In genomic region chr5:155258139-155258538, GRCh38 we compare ENCODE assay signal across 20 cellular contexts.
"Had no signal": no experiment of that assay in that cellular context is flagged by ENCODE, and none has a peak within 500 bp of the region (broad histone marks: within the 10 kb centered on the region; RNA-seq: fewer than 3 reads in every experiment).

No MANE protein-coding gene starts in this region.

- H3K27me3 ChIP-seq: adrenal gland, body of pancreas had no signal

- H3K9me3 ChIP-seq: adrenal gland, body of pancreas had no signal

- H3K4me1 Mint-ChIP-seq: IgD-negative memory B cell had no signal

- DNase-seq: activated CD4-positive, alpha-beta T cell treated with anti-CD3 and anti-CD28 coated beads for 4 hours; activated CD8-positive, alpha-beta memory T cell treated with anti-CD3 and anti-CD28 coated beads, Interleukin-2, amount 50 U/mL, for 4 hours; activated CD8-positive, alpha-beta T cell treated with anti-CD3 and anti-CD28 coated beads for 36 hours; activated naive CD4-positive, alpha-beta T cell treated with anti-CD3 and anti-CD28 coated beads, Interleukin-2, amount 50 U/mL, for 16 hours; activated naive CD8-positive, alpha-beta T cell treated with anti-CD3 and anti-CD28 coated beads, Interleukin-2, amount 10 ng/mL, durations not matched to agents 7 days and 5 days; activated T-cell treated with anti-CD3 and anti-CD28 coated beads, Interleukin-2, amount 50 U/mL, for 72 hours; adrenal gland; body of pancreas; KG1; MM.1S; NCI-H1105; NCI-H1436; NCI-H1694 treated with DMSO at 0.1 percent for 48 hours; NCI-H2029 treated with DMSO at 0.1 percent for 48 hours; NCI-H345; SHP77 treated with DMSO at 0.1 percent for 48 hours had no signal

- ATAC-seq: activated CD4-positive, CD25-positive, alpha-beta regulatory T cell treated with anti-CD3 and anti-CD28 coated beads, Interleukin-2, amount 50 U/mL, for 24 hours; activated CD8-positive, alpha-beta T cell treated with anti-CD3 and anti-CD28 coated beads for 36 hours; activated T-cell treated with anti-CD3 and anti-CD28 coated beads, Interleukin-2, amount 50 U/mL, for 72 hours; body of pancreas had no signal

- H3K27ac Mint-ChIP-seq: activated CD8-positive, alpha-beta T cell treated with anti-CD3 and anti-CD28 coated beads for 36 hours; activated naive CD8-positive, alpha-beta T cell treated with anti-CD3 and anti-CD28 coated beads, Interleukin-2, amount 10 ng/mL, durations not matched to agents 7 days and 5 days; activated T-cell treated with anti-CD3 and anti-CD28 coated beads, Interleukin-2, amount 50 U/mL, for 72 hours; activated T-helper 2 cell treated with anti-CD3 and anti-CD28 coated beads, Interferon-gamma antibody, Interleukin-2, Interleukin-4, amounts not matched to agents 10 μg/mL and 5 μg/mL and 100 μg/mL, durations not matched to agents 14 hours and 24 hours and 36 hours; IgD-negative memory B cell; T-helper 1 cell treated with Interleukin-12 subunit alpha and Interleukin-12 subunit beta and Interleukin-4 antibody, amounts not matched to agents 30 μg/mL and 1 μg/mL, for 36 hours had no signal

- H3K27me3 Mint-ChIP-seq: activated CD8-positive, alpha-beta T cell treated with anti-CD3 and anti-CD28 coated beads for 36 hours; activated naive CD8-positive, alpha-beta T cell treated with anti-CD3 and anti-CD28 coated beads, Interleukin-2, amount 10 ng/mL, durations not matched to agents 7 days and 5 days; IgD-negative memory B cell had no signal

- H3K36me3 ChIP-seq: adrenal gland had no signal

- H3K4me3 Mint-ChIP-seq: activated CD8-positive, alpha-beta T cell treated with anti-CD3 and anti-CD28 coated beads for 36 hours; activated naive CD8-positive, alpha-beta T cell treated with anti-CD3 and anti-CD28 coated beads, Interleukin-2, amount 10 ng/mL, durations not matched to agents 7 days and 5 days; activated T-cell treated with anti-CD3 and anti-CD28 coated beads, Interleukin-2, amount 50 U/mL, for 72 hours; IgD-negative memory B cell; T-helper 1 cell treated with Interleukin-12 subunit alpha and Interleukin-12 subunit beta and Interleukin-4 antibody, amounts not matched to agents 30 μg/mL and 1 μg/mL, for 36 hours had no signal

- H3K9me3 Mint-ChIP-seq: activated CD8-positive, alpha-beta T cell treated with anti-CD3 and anti-CD28 coated beads for 36 hours; activated naive CD8-positive, alpha-beta T cell treated with anti-CD3 and anti-CD28 coated beads, Interleukin-2, amount 10 ng/mL, durations not matched to agents 7 days and 5 days; activated T-cell treated with anti-CD3 and anti-CD28 coated beads, Interleukin-2, amount 50 U/mL, for 72 hours; activated T-helper 2 cell treated with anti-CD3 and anti-CD28 coated beads, Interferon-gamma antibody, Interleukin-2, Interleukin-4, amounts not matched to agents 10 μg/mL and 5 μg/mL and 100 μg/mL, durations not matched to agents 14 hours and 24 hours and 36 hours; T-helper 1 cell treated with Interleukin-12 subunit alpha and Interleukin-12 subunit beta and Interleukin-4 antibody, amounts not matched to agents 30 μg/mL and 1 μg/mL, for 36 hours had no signal

- H3K4me3 ChIP-seq: adrenal gland, body of pancreas had no signal

- H3K27ac ChIP-seq: adrenal gland, body of pancreas had no signal

- H3K36me3 Mint-ChIP-seq: activated naive CD8-positive, alpha-beta T cell treated with anti-CD3 and anti-CD28 coated beads, Interleukin-2, amount 10 ng/mL, durations not matched to agents 7 days and 5 days; IgD-negative memory B cell had no signal

- H3K4me1 ChIP-seq: adrenal gland, body of pancreas had no signal
